ENCODE assay signal across 2 cellular contexts in genomic region chr1:17250601-17251000, GRCh38.
TF ChIP-seq lines count a peak whose summit lies in the region.

No MANE protein-coding gene starts in this region.

TF ChIP-seq in HCT116, 20 proteins besides CTCF, POLR2A, EP300 and RAD21:
- TF ChIP-seq CEBPB (IDR thresholded peaks at IDR 0.05; ENCODE audit: low read depth) (no peak), TCF7L2 (IDR thresholded peaks at IDR 0.05; ENCODE audit: borderline replicate concordance, extremely low read depth, insufficient read depth, insufficient read length) (peak; percentile 11), CBX3 (IDR thresholded peaks at IDR 0.05; ENCODE audit: low read depth) (peak; percentile 86), YY1 (IDR thresholded peaks at IDR 0.05; ENCODE audit: extremely low read depth, insufficient replicate concordance, low read depth, low read length) (no peak), EGR1 (IDR thresholded peaks at IDR 0.05; ENCODE audit: low read depth) (peak; percentile 83), EZH2phosphoT487 (IDR thresholded peaks at IDR 0.05; ENCODE audit: borderline replicate concordance) (no peak), JUND (IDR thresholded peaks at IDR 0.05) (peak; percentile 91), FOSL1 (IDR thresholded peaks at IDR 0.05; ENCODE audit: low read depth) (peak; percentile 91), POLR2AphosphoS5 (IDR thresholded peaks at IDR 0.05; ENCODE audit: low read depth, low read length) (peak; percentile 64; the same call in 1 of the 2 replicates), MAX (IDR thresholded peaks at IDR 0.05) (peak; percentile 89), SP1 (IDR thresholded peaks at IDR 0.05; ENCODE audit: low read depth) (peak; percentile 80)
- TF ChIP-seq, protein P1, sequence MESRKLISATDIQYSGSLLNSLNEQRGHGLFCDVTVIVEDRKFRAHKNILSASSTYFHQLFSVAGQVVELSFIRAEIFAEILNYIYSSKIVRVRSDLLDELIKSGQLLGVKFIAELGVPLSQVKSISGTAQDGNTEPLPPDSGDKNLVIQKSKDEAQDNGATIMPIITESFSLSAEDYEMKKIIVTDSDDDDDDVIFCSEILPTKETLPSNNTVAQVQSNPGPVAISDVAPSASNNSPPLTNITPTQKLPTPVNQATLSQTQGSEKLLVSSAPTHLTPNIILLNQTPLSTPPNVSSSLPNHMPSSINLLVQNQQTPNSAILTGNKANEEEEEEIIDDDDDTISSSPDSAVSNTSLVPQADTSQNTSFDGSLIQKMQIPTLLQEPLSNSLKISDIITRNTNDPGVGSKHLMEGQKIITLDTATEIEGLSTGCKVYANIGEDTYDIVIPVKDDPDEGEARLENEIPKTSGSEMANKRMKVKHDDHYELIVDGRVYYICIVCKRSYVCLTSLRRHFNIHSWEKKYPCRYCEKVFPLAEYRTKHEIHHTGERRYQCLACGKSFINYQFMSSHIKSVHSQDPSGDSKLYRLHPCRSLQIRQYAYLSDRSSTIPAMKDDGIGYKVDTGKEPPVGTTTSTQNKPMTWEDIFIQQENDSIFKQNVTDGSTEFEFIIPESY (IDR thresholded peaks at IDR 0.05; ENCODE audit: extremely low read depth, insufficient replicate concordance, low read length), result no peak

TF ChIP-seq in H1, 55 proteins besides CTCF, POLR2A, EP300 and RAD21:
- TF ChIP-seq E2F6 (IDR thresholded peaks at IDR 0.05) (no peak), SRF (IDR thresholded peaks at IDR 0.05; ENCODE audit: low read depth, low read length) (no peak), SAP30 (IDR thresholded peaks at IDR 0.05; ENCODE audit: insufficient read depth, insufficient replicate concordance, low read length) (no peak), BACH1 (IDR thresholded peaks at IDR 0.05; ENCODE audit: low read length) (no peak), TCF12 (IDR thresholded peaks at IDR 0.05; ENCODE audit: low read depth, low read length) (no peak), RXRA (IDR thresholded peaks at IDR 0.05; ENCODE audit: insufficient read depth, low read depth, low read length) (no peak), SP1 (IDR thresholded peaks at IDR 0.05; ENCODE audit: low read depth, low read length) (no peak)
TF ChIP-seq in H1: peak in this region for 0.
